In the genomic region with DNA sequence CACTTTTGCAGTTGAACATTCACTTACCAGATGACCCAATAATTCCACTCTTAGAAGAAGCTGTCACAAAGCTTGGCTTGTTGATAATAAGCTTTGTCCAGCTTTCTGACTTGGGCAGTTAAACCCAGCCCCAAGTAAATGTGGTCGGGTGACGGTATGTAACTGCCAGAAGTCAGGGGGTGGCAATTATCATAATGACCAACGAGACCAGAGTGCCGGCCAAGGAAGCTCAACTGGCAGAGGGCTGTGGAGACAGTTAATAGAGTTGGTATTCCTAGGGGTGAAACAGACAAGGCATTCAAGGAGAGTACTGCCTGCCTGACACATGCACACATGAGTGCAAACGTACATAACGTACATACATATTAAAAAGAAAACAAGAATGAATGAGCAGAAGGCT, we compare ENCODE assay signal across 34 cellular contexts.
"Had no signal": no experiment of that assay in that cellular context is flagged by ENCODE, and none has a peak within 500 bp of the region (broad histone marks: within the 10 kb centered on the region; RNA-seq: fewer than 3 reads in every experiment).

No MANE protein-coding gene starts in this region.

- H3K36me3 ChIP-seq: brain microvascular endothelial cell, SJCRH30 had no signal

- ATAC-seq: activated naive CD8-positive, alpha-beta T cell treated with anti-CD3 and anti-CD28 coated beads, Interleukin-2, amount 50 U/mL, for 24 hours; activated T-cell treated with anti-CD3 and anti-CD28 coated beads, Interleukin-2, amount 50 U/mL, for 4 hours had no signal

- H3K27me3 Mint-ChIP-seq: activated B cell treated with CpG ODN at 0.5 μM for 24 hours; activated CD4-positive, alpha-beta memory T cell treated with anti-CD3 and anti-CD28 coated beads for 36 hours; activated naive CD8-positive, alpha-beta T cell; activated naive CD8-positive, alpha-beta T cell treated with anti-CD3 and anti-CD28 coated beads, Interleukin-2, amount 50 U/mL, for 24 hours had no signal

- H3K27ac Mint-ChIP-seq: activated B cell treated with CpG ODN at 0.5 μM for 24 hours; activated CD4-positive, alpha-beta memory T cell treated with anti-CD3 and anti-CD28 coated beads for 36 hours; activated naive CD4-positive, alpha-beta T cell treated with anti-CD3 and anti-CD28 coated beads for 36 hours; activated naive CD8-positive, alpha-beta T cell; activated naive CD8-positive, alpha-beta T cell treated with anti-CD3 and anti-CD28 coated beads, Interleukin-2, amount 50 U/mL, for 24 hours; activated T-helper 1 cell treated with anti-CD3 and anti-CD28 coated beads, Interleukin-12 subunit alpha, Interleukin-12 subunit beta, Interleukin-2, Interleukin-4 antibody, amounts not matched to agents 30 ng/mL and 10 ng/mL and 1 ng/mL, durations not matched to agents 14 hours and 24 hours and 36 hours; T-helper 2 cell treated with Interferon-gamma antibody and Interleukin-4, amounts not matched to agents 5 μg/mL and 100 μg/mL, for 36 hours had no signal

- H3K4me3 ChIP-seq: PC-9, SJCRH30, SK-N-MC had no signal

- H3K9me3 Mint-ChIP-seq: activated B cell treated with CpG ODN at 0.5 μM for 24 hours; activated CD4-positive, alpha-beta memory T cell treated with anti-CD3 and anti-CD28 coated beads for 36 hours; activated naive CD4-positive, alpha-beta T cell treated with anti-CD3 and anti-CD28 coated beads for 36 hours; activated naive CD8-positive, alpha-beta T cell treated with anti-CD3 and anti-CD28 coated beads, Interleukin-2, amount 50 U/mL, for 24 hours; activated T-cell treated with anti-CD3 and anti-CD28 coated beads, Interleukin-2, amount 50 U/mL, for 4 hours; activated T-helper 1 cell treated with anti-CD3 and anti-CD28 coated beads, Interleukin-12 subunit alpha, Interleukin-12 subunit beta, Interleukin-2, Interleukin-4 antibody, amounts not matched to agents 30 ng/mL and 10 ng/mL and 1 ng/mL, durations not matched to agents 14 hours and 24 hours and 36 hours; T-helper 2 cell treated with Interferon-gamma antibody and Interleukin-4, amounts not matched to agents 5 μg/mL and 100 μg/mL, for 36 hours had no signal

- DNase-seq: activated B cell treated with CpG ODN at 0.5 μM for 24 hours; activated CD4-positive, alpha-beta memory T cell treated with anti-CD3 and anti-CD28 coated beads for 36 hours; activated CD4-positive, alpha-beta T cell treated with anti-CD3 and anti-CD28 coated beads for 4 hours; activated CD4-positive, alpha-beta T cell treated with anti-CD3 and anti-CD28 coated beads, Interleukin-2, amount 50 U/mL, for 1 hour; activated CD4-positive, CD25-positive, alpha-beta regulatory T cell treated with anti-CD3 and anti-CD28 coated beads, Interleukin-2, amount 50 U/mL, for 72 hours; activated CD8-positive, alpha-beta memory T cell treated with anti-CD3 and anti-CD28 coated beads, Interleukin-2, amount 50 U/mL, for 4 hours; activated gamma-delta T cell treated with Interleukin-2 at 50 U/mL for 16 hours; activated naive CD4-positive, alpha-beta T cell treated with anti-CD3 and anti-CD28 coated beads for 36 hours; activated naive CD8-positive, alpha-beta T cell treated with anti-CD3 and anti-CD28 coated beads, Interleukin-2, amount 50 U/mL, for 24 hours; activated T-cell treated with anti-CD3 and anti-CD28 coated beads for 4 hours; activated T-cell treated with anti-CD3 and anti-CD28 coated beads, Interleukin-2, amount 50 U/mL, for 4 hours; anterior cingulate cortex; brain microvascular endothelial cell; central memory CD4-positive, alpha-beta T cell; MM.1S; NCI-H1092 treated with DMSO at 0.1 percent for 48 hours; NCI-H1417; NCI-H146; NCI-H187; NCI-H2029 treated with DMSO at 0.1 percent for 48 hours; NCI-H2107; NCI-H2171; NCI-H510A; NCI-H526; NCI-H748 treated with DMSO at 0.1 percent for 48 hours; NK-92 treated with Interleukin-12 subunit alpha and Interleukin-12 subunit beta, amount 100 ng/mL, for 24 hours; PC-9; SHP77; SJCRH30 had no signal

- H3K27me3 ChIP-seq: brain microvascular endothelial cell, SJCRH30 had no signal

- H3K27ac ChIP-seq: brain microvascular endothelial cell, KMS-11, PC-9, SJCRH30, SK-N-MC had no signal

- H3K4me3 Mint-ChIP-seq: activated B cell treated with CpG ODN at 0.5 μM for 24 hours; activated CD4-positive, alpha-beta memory T cell treated with anti-CD3 and anti-CD28 coated beads for 36 hours; activated naive CD4-positive, alpha-beta T cell treated with anti-CD3 and anti-CD28 coated beads for 36 hours; activated naive CD8-positive, alpha-beta T cell; activated naive CD8-positive, alpha-beta T cell treated with anti-CD3 and anti-CD28 coated beads, Interleukin-2, amount 50 U/mL, for 24 hours; activated T-cell treated with anti-CD3 and anti-CD28 coated beads, Interleukin-2, amount 50 U/mL, for 4 hours; activated T-helper 1 cell treated with anti-CD3 and anti-CD28 coated beads, Interleukin-12 subunit alpha, Interleukin-12 subunit beta, Interleukin-2, Interleukin-4 antibody, amounts not matched to agents 30 ng/mL and 10 ng/mL and 1 ng/mL, durations not matched to agents 14 hours and 24 hours and 36 hours; T-helper 2 cell treated with Interferon-gamma antibody and Interleukin-4, amounts not matched to agents 5 μg/mL and 100 μg/mL, for 36 hours had no signal

- H3K9me3 ChIP-seq: SJCRH30 had no signal
